19 cellular contexts compared by ENCODE assay signal in the genomic region with DNA sequence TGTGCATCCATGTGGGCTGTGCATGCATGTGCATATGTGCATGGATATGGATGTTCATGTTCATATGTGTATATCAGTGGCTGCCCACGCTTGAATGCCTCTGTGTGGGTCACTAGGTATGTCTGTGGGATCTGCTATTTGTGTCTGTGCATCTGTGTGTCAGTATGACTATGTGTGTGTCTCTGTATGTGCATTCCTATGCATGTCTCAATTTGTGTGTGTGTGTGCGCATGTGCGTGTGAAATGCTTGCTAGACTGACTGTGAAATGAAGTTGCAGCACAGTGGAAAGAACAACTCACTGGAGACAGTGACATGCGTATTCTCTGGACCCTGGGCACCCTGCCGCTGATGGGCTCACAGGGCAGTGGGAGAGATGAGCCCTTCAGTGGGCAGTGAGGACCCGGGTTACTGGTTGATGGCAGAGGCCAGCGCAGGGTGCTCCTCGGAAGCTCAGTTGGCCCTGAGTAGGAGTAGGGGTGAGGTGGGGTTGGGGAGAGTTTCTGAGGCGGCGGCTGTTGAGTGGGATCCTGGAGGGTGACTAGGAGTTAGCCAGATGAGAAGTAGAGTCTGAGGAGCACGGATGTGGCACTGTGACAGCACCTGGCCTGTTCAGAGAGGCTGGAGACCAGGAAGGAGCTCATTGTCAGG. TPM values are rescaled to one million over a fixed set of nuclear protein-coding genes. Genes with fewer than 3 reads are reported as not detected.
"Had no signal": no experiment of that assay in that cellular context is flagged by ENCODE, and none has a peak within 500 bp of the region (broad histone marks: within the 10 kb centered on the region; RNA-seq: fewer than 3 reads in every experiment).

No MANE protein-coding gene starts in this region.

- H3K36me3 ChIP-seq: neural progenitor cell, sigmoid colon, thoracic aorta, tibial nerve, upper lobe of left lung had no signal

- DNase-seq: dorsolateral prefrontal cortex; effector CD4-positive, alpha-beta T cell; hypothalamus; immature natural killer cell; nucleus accumbens; psoas muscle; right cardiac atrium; sigmoid colon; stimulated activated CD4-positive, alpha-beta T cell treated with anti-CD3 and anti-CD28 coated beads, Interleukin-4, amount 100 ng/mL, for 4 hours; stimulated activated naive B cell treated with anti-CD40 and anti-IgM and Interleukin-4, amounts not matched to agents 10 μg/mL and 1 μg/mL and 100 μg/mL, for 72 hours; upper lobe of left lung had no signal

- H3K4me2 ChIP-seq: neural progenitor cell had no signal

- H3K27ac ChIP-seq: dorsolateral prefrontal cortex, neural progenitor cell, psoas muscle, sigmoid colon, thoracic aorta, tibial nerve, upper lobe of left lung had no signal

- H3K4me1 ChIP-seq: sigmoid colon, upper lobe of left lung had no signal

- H3K27me3 ChIP-seq: neural progenitor cell, tibial nerve, upper lobe of left lung had no signal

- H3K9ac ChIP-seq: neural progenitor cell had no signal

- H3K4me3 Mint-ChIP-seq: immature natural killer cell; memory B cell; natural killer cell treated with Interleukin-12 subunit alpha and Interleukin-12 subunit beta and Interleukin-15 and Interleukin-18, amount 100 ng/mL, for 72 hours; neural progenitor cell; stimulated activated naive B cell treated with anti-CD40 and anti-IgM and Interleukin-4, amounts not matched to agents 10 μg/mL and 1 μg/mL and 100 μg/mL, for 72 hours; stimulated activated naive CD8-positive, alpha-beta T cell treated with anti-CD3 and anti-CD28 coated beads, Interleukin-15, Interleukin-2, amounts not matched to agents 100 ng/mL and 50 ng/mL, for 24 hours had no signal

- H3K9me3 Mint-ChIP-seq: immature natural killer cell; memory B cell; natural killer cell treated with Interleukin-12 subunit alpha and Interleukin-12 subunit beta and Interleukin-15 and Interleukin-18, amount 100 ng/mL, for 72 hours; neural progenitor cell; stimulated activated naive B cell treated with anti-CD40 and anti-IgM and Interleukin-4, amounts not matched to agents 10 μg/mL and 1 μg/mL and 100 μg/mL, for 72 hours; stimulated activated naive CD8-positive, alpha-beta T cell treated with anti-CD3 and anti-CD28 coated beads, Interleukin-15, Interleukin-2, amounts not matched to agents 100 ng/mL and 50 ng/mL, for 24 hours had no signal

- H3K36me3 Mint-ChIP-seq: immature natural killer cell; memory B cell; natural killer cell treated with Interleukin-12 subunit alpha and Interleukin-12 subunit beta and Interleukin-15 and Interleukin-18, amount 100 ng/mL, for 72 hours; neural progenitor cell; stimulated activated naive B cell treated with anti-CD40 and anti-IgM and Interleukin-4, amounts not matched to agents 10 μg/mL and 1 μg/mL and 100 μg/mL, for 72 hours had no signal

- H3K4me1 Mint-ChIP-seq: immature natural killer cell had no signal

- H3K4me3 ChIP-seq: dorsolateral prefrontal cortex, lung, neural progenitor cell, psoas muscle, sigmoid colon, thoracic aorta, tibial nerve, upper lobe of left lung had no signal

- H2AFZ ChIP-seq: neural progenitor cell had no signal

- H3K9me3 ChIP-seq: psoas muscle, sigmoid colon, thoracic aorta, tibial nerve, upper lobe of left lung had no signal

- H3K27ac Mint-ChIP-seq: immature natural killer cell; memory B cell; natural killer cell treated with Interleukin-12 subunit alpha and Interleukin-12 subunit beta and Interleukin-15 and Interleukin-18, amount 100 ng/mL, for 72 hours; stimulated activated naive CD8-positive, alpha-beta T cell treated with anti-CD3 and anti-CD28 coated beads, Interleukin-15, Interleukin-2, amounts not matched to agents 100 ng/mL and 50 ng/mL, for 24 hours had no signal

RNA-seq across cellular contexts. Expression of a gene that starts 43.2 kb away (rescaled TPM):
- total RNA-seq: liver, sigmoid colon, thoracic aorta had no signal
- polyA plus RNA-seq: liver had no signal
